In the genomic region with DNA sequence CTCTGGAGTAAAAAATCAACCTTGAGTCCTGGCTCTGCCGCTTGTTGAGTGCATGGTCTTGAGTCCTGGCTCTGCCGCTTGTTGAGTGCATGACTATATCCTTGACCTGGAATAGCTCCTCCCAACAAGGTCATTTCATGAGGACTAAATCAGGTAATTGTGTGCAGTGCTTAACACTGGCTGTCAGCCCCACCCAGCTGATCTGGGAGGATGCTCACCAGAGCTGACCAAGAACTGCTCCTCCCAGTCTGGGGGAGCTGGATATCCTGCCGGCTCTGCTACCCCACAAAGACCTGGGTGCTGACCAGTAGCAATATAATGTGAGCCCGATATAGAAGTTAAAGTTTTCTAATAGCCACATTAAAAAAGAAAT, we compare ENCODE assay signal across 14 cellular contexts. TPM values are rescaled to one million over a fixed set of nuclear protein-coding genes. Genes with fewer than 3 reads are reported as not detected.
"Had no signal": no experiment of that assay in that cellular context is flagged by ENCODE, and none has a peak within 500 bp of the region (broad histone marks: within the 10 kb centered on the region; RNA-seq: fewer than 3 reads in every experiment).

No MANE protein-coding gene starts in this region.

- ATAC-seq: naive thymus-derived CD8-positive, alpha-beta T cell; stimulated activated naive CD8-positive, alpha-beta T cell treated with anti-CD3 and anti-CD28 coated beads, Interleukin-15, amount 100 ng/mL, for 72 hours had no signal

- H3K9me3 Mint-ChIP-seq: naive thymus-derived CD8-positive, alpha-beta T cell; stimulated activated naive B cell treated with anti-CD40 and anti-IgM and Interleukin-4, amounts not matched to agents 10 μg/mL and 1 μg/mL and 100 μg/mL, for 72 hours; stimulated activated naive CD8-positive, alpha-beta T cell treated with anti-CD3 and anti-CD28 coated beads, Interleukin-15, amount 100 ng/mL, for 72 hours; type B pancreatic cell had no signal

- H3K27ac Mint-ChIP-seq: stimulated activated naive B cell treated with anti-CD40 and anti-IgM and Interleukin-4, amounts not matched to agents 10 μg/mL and 1 μg/mL and 100 μg/mL, for 72 hours; type B pancreatic cell had no signal

- H3K4me3 Mint-ChIP-seq: naive thymus-derived CD8-positive, alpha-beta T cell; stimulated activated naive B cell treated with anti-CD40 and anti-IgM and Interleukin-4, amounts not matched to agents 10 μg/mL and 1 μg/mL and 100 μg/mL, for 72 hours; stimulated activated naive CD8-positive, alpha-beta T cell treated with anti-CD3 and anti-CD28 coated beads, Interleukin-15, amount 100 ng/mL, for 72 hours; type B pancreatic cell had no signal

- H3K9me3 ChIP-seq: heart right ventricle, sigmoid colon had no signal

- H3K4me3 ChIP-seq: heart right ventricle, lung, sigmoid colon, skin epidermis had no signal

- H3K27ac ChIP-seq: heart right ventricle, sigmoid colon, skin epidermis had no signal

- DNase-seq: effector memory CD4-positive, alpha-beta T cell; heart right ventricle; sigmoid colon; stimulated activated CD4-positive, alpha-beta T cell treated with anti-CD3 and anti-CD28 coated beads, Interleukin-2, amount 100 ng/mL, for 24 hours; stimulated activated CD4-positive, alpha-beta T cell treated with anti-CD3 and anti-CD28 coated beads, Interleukin-4, amount 100 ng/mL, for 4 hours; stimulated activated naive B cell treated with anti-CD40 and anti-IgM and Interleukin-4, amounts not matched to agents 10 μg/mL and 1 μg/mL and 100 μg/mL, for 72 hours; stimulated activated naive CD8-positive, alpha-beta T cell treated with anti-CD3 and anti-CD28 coated beads, Interleukin-15, amount 100 ng/mL, for 72 hours had no signal

- FAIRE-seq: islet of Langerhans, urothelium cell line had no signal

- H3K4me1 Mint-ChIP-seq: naive thymus-derived CD8-positive, alpha-beta T cell had no signal

- H3K27me3 ChIP-seq: heart right ventricle, sigmoid colon had no signal

- H3K27me3 Mint-ChIP-seq: naive thymus-derived CD8-positive, alpha-beta T cell; stimulated activated naive B cell treated with anti-CD40 and anti-IgM and Interleukin-4, amounts not matched to agents 10 μg/mL and 1 μg/mL and 100 μg/mL, for 72 hours; stimulated activated naive CD8-positive, alpha-beta T cell treated with anti-CD3 and anti-CD28 coated beads, Interleukin-15, amount 100 ng/mL, for 72 hours; type B pancreatic cell had no signal

- H3K4me1 ChIP-seq: sigmoid colon had no signal

RNA-seq across cellular contexts. Expression of gene LGALS9, which starts 20.7 kb away (rescaled TPM):
- polyA plus RNA-seq: neural cell had no signal
